In the genomic region with DNA sequence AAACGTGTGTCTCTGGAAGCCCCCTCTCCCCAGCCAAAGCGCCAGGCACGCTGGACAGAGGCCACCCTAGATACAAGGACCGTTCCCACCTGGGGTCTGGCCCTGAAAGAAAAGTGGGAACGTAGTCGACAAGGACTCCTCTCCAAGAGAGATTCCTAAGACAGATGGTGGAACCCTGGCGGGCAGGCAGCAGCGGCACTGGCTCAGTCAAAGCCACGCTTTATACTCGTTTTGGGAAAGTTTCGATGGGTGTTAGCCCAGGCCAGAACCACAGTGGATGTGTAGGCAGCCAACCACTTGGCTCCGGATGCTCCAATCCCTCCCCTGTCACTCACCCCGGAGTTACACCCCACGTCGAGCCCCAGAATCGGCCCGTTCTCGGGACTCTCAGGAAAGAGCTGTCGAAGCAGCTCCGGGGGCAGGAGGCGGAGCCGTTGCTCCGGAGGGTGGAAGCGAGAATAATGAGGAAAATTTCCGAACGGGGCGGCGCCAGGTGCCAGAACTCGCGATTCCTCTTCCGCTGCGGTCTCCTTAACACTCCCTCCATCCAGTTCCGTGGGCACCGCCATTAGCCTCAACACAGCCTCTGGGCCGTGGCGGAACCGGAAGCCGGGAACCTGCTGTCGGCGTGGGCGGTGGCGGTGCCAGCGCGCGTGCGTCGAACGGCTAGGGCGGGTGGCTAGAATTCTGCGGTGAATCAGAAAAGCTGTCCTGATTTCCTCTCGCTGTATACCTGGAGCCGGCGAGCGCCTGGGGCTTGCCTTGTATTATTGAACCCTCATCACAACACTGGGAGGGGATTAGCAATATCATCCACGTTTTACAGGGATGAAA, we compare ENCODE assay signal across 8 cellular contexts. TPM values are rescaled to one million over a fixed set of nuclear protein-coding genes. Genes with fewer than 3 reads are reported as not detected.
DNase-seq lines count a peak whose midpoint lies in the region; ATAC-seq, FAIRE-seq and TF ChIP-seq lines count a peak whose summit lies in the region.

A gene with protein sequence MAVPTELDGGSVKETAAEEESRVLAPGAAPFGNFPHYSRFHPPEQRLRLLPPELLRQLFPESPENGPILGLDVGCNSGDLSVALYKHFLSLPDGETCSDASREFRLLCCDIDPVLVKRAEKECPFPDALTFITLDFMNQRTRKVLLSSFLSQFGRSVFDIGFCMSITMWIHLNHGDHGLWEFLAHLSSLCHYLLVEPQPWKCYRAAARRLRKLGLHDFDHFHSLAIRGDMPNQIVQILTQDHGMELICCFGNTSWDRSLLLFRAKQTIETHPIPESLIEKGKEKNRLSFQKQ (minus strand): TSS at position 588 of the 834 bp plus-strand sequence. CDS start 19 bp downstream, at position 569.

- H3K9me3 ChIP-seq in astrocyte (ENCODE audit: insufficient read depth, low read depth, low read length): no peaks in the 10 kb centered on the region
- H3K9me3 ChIP-seq in hepatocyte (ENCODE audit: low read depth): no peaks in the 10 kb centered on the region

- peak within 1 kb of the TSS; percentile 85 for H3K27ac Mint-ChIP-seq in T-helper 2 cell treated with Interferon-gamma antibody and Interleukin-4, amounts not matched to agents 5 μg/mL and 100 μg/mL, for 36 hours
- peak within 1 kb of the TSS; percentile 94 for H3K27ac Mint-ChIP-seq in astrocyte (ENCODE audit: unreplicated experiment)

- H4K20me1 ChIP-seq in astrocyte (ENCODE audit: insufficient read depth, low read length): peaks cover 11% of the 10 kb centered on the region
- H4K20me1 ChIP-seq in hepatocyte (ENCODE audit: insufficient read depth, poor library complexity, severe bottlenecking): no peaks in the 10 kb centered on the region

- H3K9me2 ChIP-seq in hepatocyte (replicated peaks; ENCODE audit: insufficient read depth): no peaks in the 10 kb centered on the region

- H3K27me3 ChIP-seq in astrocyte (ENCODE audit: insufficient read depth, low read length): no peaks in the 10 kb centered on the region
- H3K27me3 ChIP-seq in hepatocyte: peaks cover under 1% of the 10 kb centered on the region

- H3K36me3 Mint-ChIP-seq in T-helper 2 cell treated with Interferon-gamma antibody and Interleukin-4, amounts not matched to agents 5 μg/mL and 100 μg/mL, for 36 hours (ENCODE audit: low read depth): peaks cover 13% of the 10 kb centered on the region
- peaks cover 2% of the 10 kb centered on the region for H3K36me3 Mint-ChIP-seq in astrocyte (ENCODE audit: low read depth, unreplicated experiment)

- ATAC-seq in GM18502 (IDR thresholded peaks at IDR 0.05; ENCODE audit: poor library complexity, unreplicated experiment) (peak; percentile 94), HG02970 (IDR thresholded peaks at IDR 0.05; ENCODE audit: low FRiP score, unreplicated experiment) (peak; percentile 76), GM18519 (IDR thresholded peaks at IDR 0.05; ENCODE audit: low FRiP score, unreplicated experiment) (no peak)

- no peak for FAIRE-seq in astrocyte (lab: Jason Lieb, UNC)

- peak within 1 kb of the TSS; percentile 90 for H3K9ac ChIP-seq in astrocyte (ENCODE audit: low read length)

- H3K27me3 Mint-ChIP-seq in T-helper 2 cell treated with Interferon-gamma antibody and Interleukin-4, amounts not matched to agents 5 μg/mL and 100 μg/mL, for 36 hours (ENCODE audit: low read depth): peaks cover 3% of the 10 kb centered on the region
- H3K27me3 Mint-ChIP-seq in astrocyte (ENCODE audit: low read depth, unreplicated experiment): no peaks in the 10 kb centered on the region

- peaks cover 15% of the 10 kb centered on the region for H3K79me2 ChIP-seq in astrocyte (ENCODE audit: insufficient read depth, low read length)
- peaks cover 22% of the 10 kb centered on the region for H3K79me2 ChIP-seq in hepatocyte

- peak; percentile 77 for DNase-seq in NCI-H187 treated with DMSO at 0.1 percent for 48 hours (lab: John Stamatoyannopoulos, UW)
- peak; percentile 94 for DNase-seq in T-helper 2 cell treated with Interferon-gamma antibody and Interleukin-4, amounts not matched to agents 5 μg/mL and 100 μg/mL, for 36 hours (ENCODE audit: low spot score)
- peak; percentile 85 for DNase-seq in astrocyte (ENCODE audit: low read depth)
- DNase-seq in hepatocyte (ENCODE audit: low spot score): peak; percentile 96
- DNase-seq in retinal pigment epithelial cell (ENCODE audit: low read depth): peak; percentile 64

- H3K4me3 ChIP-seq in astrocyte (ENCODE audit: insufficient read depth, low read depth, low read length) (peak within 1 kb of the TSS; percentile 95), hepatocyte (peak within 1 kb of the TSS; percentile 66), retinal pigment epithelial cell (ENCODE audit: low read length) (peak within 1 kb of the TSS; percentile 61)

- H3K4me1 ChIP-seq in astrocyte (ENCODE audit: insufficient read depth, low read length) (peaks cover 10% of the 10 kb centered on the region), hepatocyte (ENCODE audit: insufficient read depth) (peaks cover 10% of the 10 kb centered on the region)

- peaks cover 4% of the 10 kb centered on the region for H3K9me3 Mint-ChIP-seq in T-helper 2 cell treated with Interferon-gamma antibody and Interleukin-4, amounts not matched to agents 5 μg/mL and 100 μg/mL, for 36 hours
- H3K9me3 Mint-ChIP-seq in astrocyte (ENCODE audit: unreplicated experiment): no peaks in the 10 kb centered on the region

- H3K27ac ChIP-seq in astrocyte (ENCODE audit: low read depth, low read length) (peak within 1 kb of the TSS; percentile 78), hepatocyte (peak within 1 kb of the TSS; percentile 93)

- peak within 1 kb of the TSS; percentile 94 for H3K4me3 Mint-ChIP-seq in T-helper 2 cell treated with Interferon-gamma antibody and Interleukin-4, amounts not matched to agents 5 μg/mL and 100 μg/mL, for 36 hours
- H3K4me3 Mint-ChIP-seq in astrocyte (ENCODE audit: unreplicated experiment): peak within 1 kb of the TSS; percentile 89

- H3K4me2 ChIP-seq in astrocyte (ENCODE audit: low read length): peak within 1 kb of the TSS; percentile 100
- peak within 1 kb of the TSS; percentile 87 for H3K4me2 ChIP-seq in hepatocyte

- WGBS in hepatocyte (ENCODE audit: low lambda C conversion rate, missing lambda C conversion rate): under 1% methylated on average over 55 of the region's 55 CpGs

- H2AFZ ChIP-seq in astrocyte (ENCODE audit: low read depth, low read length) (peak within 1 kb of the TSS; percentile 91), hepatocyte (peak within 1 kb of the TSS; percentile 80)

- H3K4me1 Mint-ChIP-seq in T-helper 2 cell treated with Interferon-gamma antibody and Interleukin-4, amounts not matched to agents 5 μg/mL and 100 μg/mL, for 36 hours (ENCODE audit: low read depth): peaks cover 29% of the 10 kb centered on the region
- peaks cover 4% of the 10 kb centered on the region for H3K4me1 Mint-ChIP-seq in astrocyte (ENCODE audit: low read depth, unreplicated experiment)

- TF ChIP-seq CTCF in astrocyte (IDR thresholded peaks at IDR 0.05; ENCODE audit: insufficient read depth, low read depth, low read length): no peak
- no peak for TF ChIP-seq CTCF in hepatocyte (IDR thresholded peaks at IDR 0.05; ENCODE audit: poor library complexity)
- TF ChIP-seq CTCF in retinal pigment epithelial cell (conservative IDR thresholded peaks at IDR 0.05; ENCODE audit: low read depth, low read length): no peak

- H3K36me3 ChIP-seq in astrocyte (ENCODE audit: insufficient read depth, low read length) (peaks cover 1% of the 10 kb centered on the region), hepatocyte (replicated peaks; ENCODE audit: insufficient read depth, low read depth) (no peaks in the 10 kb centered on the region)

RNA-seq across cellular contexts. Expression of the gene that starts here (rescaled TPM):
- total RNA-seq in astrocyte (3.1 and 3.7 TPM in 2 replicates), hepatocyte (4.5 and 5.6 TPM in 2 replicates)
- polyA plus RNA-seq in hepatocyte: 3.5 and 5.0 TPM in 2 replicates
